8 cellular contexts compared by ENCODE assay signal in the genomic region with DNA sequence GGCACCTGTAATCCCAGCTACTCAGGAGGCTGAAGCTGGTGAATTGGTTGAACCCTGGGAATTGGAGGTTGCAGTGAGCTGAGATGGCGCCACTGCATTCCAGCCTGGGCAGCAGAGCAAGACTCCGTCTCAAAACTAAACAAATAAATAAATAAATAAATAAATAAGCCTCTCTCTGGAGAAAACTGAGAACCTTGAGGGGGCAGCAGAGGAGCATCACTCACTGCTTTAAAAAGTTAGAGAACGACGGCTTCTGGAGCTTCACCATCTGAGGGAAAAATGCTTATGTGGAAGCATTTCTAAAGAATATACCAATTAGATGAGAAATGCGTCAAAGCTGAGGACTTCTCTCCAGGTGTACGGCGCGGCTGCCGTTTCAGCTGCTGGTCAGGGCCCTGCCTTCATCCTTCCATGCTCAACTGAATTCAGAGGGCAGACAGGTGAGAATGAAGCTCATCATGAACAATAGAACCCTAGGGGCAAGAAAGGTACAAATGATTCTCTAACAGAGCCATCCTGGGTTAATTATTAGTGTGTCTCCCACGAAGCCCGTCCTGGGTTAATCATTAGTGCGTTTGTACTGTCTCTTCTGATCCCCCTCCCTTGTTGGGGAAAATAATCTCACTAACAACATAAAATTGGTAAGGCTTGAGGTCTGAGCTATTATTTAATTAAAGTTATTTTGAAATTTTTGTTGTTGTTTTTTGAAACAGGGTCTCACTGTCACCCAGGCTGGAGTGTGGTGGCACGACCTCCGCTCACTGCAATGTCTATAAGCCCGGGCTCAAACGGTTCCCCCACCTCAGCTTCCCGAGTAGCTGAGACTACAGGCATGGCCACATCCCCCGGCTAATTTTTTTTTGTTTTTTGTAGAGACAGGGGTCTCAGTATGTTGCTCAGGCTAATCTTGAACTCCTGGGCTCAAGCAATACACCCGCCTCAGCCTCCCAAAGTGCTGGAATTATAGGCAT.
DNase-seq lines count a peak whose midpoint lies in the region; ATAC-seq and TF ChIP-seq lines count a peak whose summit lies in the region.

No MANE protein-coding gene starts in this region.

- H3K4me3 ChIP-seq in breast epithelium (no peak overlapping the region), tibial artery (no peak overlapping the region), gastrocnemius medialis (no peak overlapping the region)

- in situ Hi-C loops in SK-MEL-5 (cut with HindIII; ENCODE audit: low pct_unique_long_range_greater_than_20kb, low sequenced_read_pairs) (no loop called here), gastrocnemius medialis (cut with MboI; ENCODE audit: low sequenced_read_pairs in 4 of 4) (no loop called here)

- peak; percentile 65 for ATAC-seq in foreskin keratinocyte
- no peak for ATAC-seq in gastrocnemius medialis
- ATAC-seq in GM19351 (IDR thresholded peaks at IDR 0.05; ENCODE audit: unreplicated experiment): no peak

- H3K4me1 Mint-ChIP-seq in MCF 10A (ENCODE audit: insufficient read depth, unreplicated experiment): no peaks in the 10 kb centered on the region

- TF ChIP-seq CTCF in MCF 10A (IDR thresholded peaks at IDR 0.05; ENCODE audit: unreplicated experiment): peak; percentile 15
- TF ChIP-seq CTCF in breast epithelium (IDR thresholded peaks at IDR 0.05): no peak
- TF ChIP-seq CTCF in foreskin keratinocyte (conservative IDR thresholded peaks at IDR 0.05): peak; percentile 73
- TF ChIP-seq CTCF in tibial artery (IDR thresholded peaks at IDR 0.05): peak; percentile 17 to 34
- TF ChIP-seq CTCF in gastrocnemius medialis (IDR thresholded peaks at IDR 0.05 in 4 of 5, conservative IDR thresholded peaks at IDR 0.05 in 1 of 5): no peak

- no peak overlapping the region for H3K4me3 Mint-ChIP-seq in MCF 10A (ENCODE audit: unreplicated experiment)

- no peaks in the 10 kb centered on the region for H3K9me3 ChIP-seq in breast epithelium
- H3K9me3 ChIP-seq in tibial artery: no peaks in the 10 kb centered on the region
- no peaks in the 10 kb centered on the region for H3K9me3 ChIP-seq in gastrocnemius medialis

- CTCF ChIA-PET in MCF 10A (lab: Yijun Ruan, JAX): interaction anchor here (0.6 to 1.9 kb wide), 14 partner anchors 9 to 725 kb away, joined by 3 to 6 read pairs (median 3); no protein-coding TSS in a partner anchor

- no peaks in the 10 kb centered on the region for H3K9me3 Mint-ChIP-seq in MCF 10A (ENCODE audit: unreplicated experiment)

- DNase-seq in MCF 10A (ENCODE audit: unreplicated experiment) (peak; percentile 53), breast epithelium (ENCODE audit: low spot score in 2 of 2) (no peak), SK-MEL-5 (ENCODE audit: low read depth, low spot score) (peak; percentile 77), foreskin keratinocyte (peak in 1 of 2 donors; percentile 42), tibial artery (no peak), gastrocnemius medialis (no peak), NCI-H1048 (lab: John Stamatoyannopoulos, UW) (no peak)

- no peak overlapping the region for H3K27ac Mint-ChIP-seq in MCF 10A (ENCODE audit: low read depth, unreplicated experiment)

- H3K4me1 ChIP-seq in breast epithelium: no peaks in the 10 kb centered on the region
- no peaks in the 10 kb centered on the region for H3K4me1 ChIP-seq in foreskin keratinocyte
- H3K4me1 ChIP-seq in tibial artery: no peaks in the 10 kb centered on the region
- H3K4me1 ChIP-seq in gastrocnemius medialis: no peaks in the 10 kb centered on the region

- BruUV-seq in MCF 10A (replicated peaks; lab: Mats Ljungman, UMichigan): no TSS peak

- TF ChIP-seq POLR2A in breast epithelium (IDR thresholded peaks at IDR 0.05) (no peak), gastrocnemius medialis (IDR thresholded peaks at IDR 0.05) (no peak)

- H3K36me3 Mint-ChIP-seq in MCF 10A (ENCODE audit: insufficient read depth, unreplicated experiment): no peaks in the 10 kb centered on the region

- intact Hi-C loops in MCF 10A (cut with micrococcal nuclease): loop anchor here (5.0 kb wide), 1 partner anchor 639 kb away; no protein-coding TSS in a partner anchor
- intact Hi-C loops in breast epithelium (cut with DNase I; ENCODE audit: low total_unique reads): no loop called here
- intact Hi-C loops in tibial artery (cut with DNase I; ENCODE audit: low total_unique reads): loop anchor here (10.0 kb wide), 2 partner anchors 361 to 641 kb away; no protein-coding TSS in a partner anchor
- intact Hi-C loops in gastrocnemius medialis (cut with DNase I; ENCODE audit: low total_unique reads): no loop called here

- H3K36me3 ChIP-seq in breast epithelium (no peaks in the 10 kb centered on the region), tibial artery (no peaks in the 10 kb centered on the region), gastrocnemius medialis (no peaks in the 10 kb centered on the region)

- POLR2A ChIA-PET in MCF 10A (lab: Yijun Ruan, JAX): interaction anchor here (1.0 kb wide), 1 partner anchor 11 kb away, joined by 3 read pairs; no protein-coding TSS in a partner anchor

- H3K27me3 Mint-ChIP-seq in MCF 10A (ENCODE audit: insufficient read depth, unreplicated experiment): no peaks in the 10 kb centered on the region

- no peaks in the 10 kb centered on the region for H3K27me3 ChIP-seq in breast epithelium
- H3K27me3 ChIP-seq in foreskin keratinocyte: no peaks in the 10 kb centered on the region
- no peaks in the 10 kb centered on the region for H3K27me3 ChIP-seq in tibial artery
- H3K27me3 ChIP-seq in gastrocnemius medialis: no peaks in the 10 kb centered on the region

- H3K27ac ChIP-seq in breast epithelium (no peak overlapping the region), foreskin keratinocyte (no peak overlapping the region), tibial artery (no peak overlapping the region), gastrocnemius medialis (no peak overlapping the region)

Comparison
In these comparisons a context has a peak if more than half of its experiments do, and no peak if none do; other contexts are left out.
1. DNase-seq: peak in MCF 10A (single experiment) and SK-MEL-5 (single experiment); none in breast epithelium (0 of 2), tibial artery (0 of 2), gastrocnemius medialis (0 of 2) and NCI-H1048 (single experiment).
2. CTCF ChIP-seq: peak in MCF 10A (single experiment), foreskin keratinocyte (single experiment) and tibial artery (2 of 2); none in breast epithelium (0 of 3) and gastrocnemius medialis (0 of 5).
3. intact Hi-C loops: an anchor here in MCF 10A (5.0 kb wide) and tibial artery (10.0 kb wide); none called in breast epithelium and gastrocnemius medialis.